8 cellular contexts compared by ENCODE assay signal in the genomic region with DNA sequence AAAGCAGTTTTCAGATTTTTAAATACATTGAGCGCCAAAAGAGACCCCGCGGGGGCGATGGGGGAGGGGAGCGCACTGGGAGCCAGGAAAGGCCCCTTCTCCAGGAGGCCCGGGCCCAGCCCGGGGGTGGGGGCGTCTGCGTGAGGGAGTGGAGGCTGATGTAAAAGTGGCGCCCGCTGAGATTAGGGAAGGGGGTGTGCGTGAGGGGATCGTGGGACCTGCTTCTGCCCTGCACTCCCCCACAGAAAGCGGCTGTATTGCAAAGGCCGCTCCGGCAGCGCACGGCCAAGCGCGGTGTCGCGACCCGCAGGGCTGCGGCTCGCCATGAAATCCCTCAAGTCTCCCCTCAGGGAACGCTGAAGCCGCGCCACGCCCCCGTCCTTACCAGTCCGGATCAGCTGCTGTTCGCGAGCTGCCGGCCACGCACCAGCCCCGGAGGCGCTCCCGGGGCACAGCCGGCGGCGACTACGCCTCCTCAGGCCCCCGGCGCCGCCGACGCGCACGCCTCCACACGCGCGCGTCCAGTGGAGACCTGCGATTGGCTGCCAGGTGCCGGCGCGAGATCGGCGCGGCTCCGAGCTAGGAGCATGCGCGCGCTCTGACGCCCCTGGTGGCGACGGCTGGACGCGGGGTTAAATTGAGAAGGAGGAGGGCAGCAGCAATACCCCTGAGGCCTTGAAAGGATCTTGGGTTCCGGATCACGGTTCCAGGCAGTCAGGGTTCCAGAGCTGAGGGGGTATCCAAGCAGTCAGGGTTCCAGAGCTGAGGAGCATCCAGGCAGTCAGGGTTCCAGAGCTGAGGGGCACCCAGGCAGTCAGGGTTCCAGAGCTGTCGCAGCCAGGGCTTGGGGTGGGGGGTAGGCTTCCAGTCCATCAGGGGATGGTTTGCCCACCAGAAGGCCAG. TPM values are rescaled to one million over a fixed set of nuclear protein-coding genes. Genes with fewer than 3 reads are reported as not detected.
DNase-seq lines count a peak whose midpoint lies in the region; ATAC-seq and TF ChIP-seq lines count a peak whose summit lies in the region.

A gene with protein sequence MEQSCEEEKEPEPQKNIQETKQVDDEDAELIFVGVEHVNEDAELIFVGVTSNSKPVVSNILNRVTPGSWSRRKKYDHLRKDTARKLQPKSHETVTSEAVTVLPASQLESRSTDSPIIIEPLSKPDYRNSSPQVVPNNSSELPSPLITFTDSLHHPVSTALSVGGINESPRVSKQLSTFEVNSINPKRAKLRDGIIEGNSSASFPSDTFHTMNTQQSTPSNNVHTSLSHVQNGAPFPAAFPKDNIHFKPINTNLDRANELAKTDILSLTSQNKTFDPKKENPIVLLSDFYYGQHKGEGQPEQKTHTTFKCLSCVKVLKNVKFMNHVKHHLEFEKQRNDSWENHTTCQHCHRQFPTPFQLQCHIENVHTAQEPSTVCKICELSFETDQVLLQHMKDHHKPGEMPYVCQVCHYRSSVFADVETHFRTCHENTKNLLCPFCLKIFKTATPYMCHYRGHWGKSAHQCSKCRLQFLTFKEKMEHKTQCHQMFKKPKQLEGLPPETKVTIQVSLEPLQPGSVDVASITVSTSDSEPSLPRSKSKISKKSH (minus strand): TSS at position 469 of the 903 bp plus-strand sequence. CDS start 19,344 bp downstream, outside the sequence.

- peaks cover 4% of the 10 kb centered on the region for H3K9me3 ChIP-seq in CD4-positive, alpha-beta T cell (ENCODE audit: control insufficient read depth, low read length)
- H3K9me3 ChIP-seq in PC-3 (ENCODE audit: low read length) (no peaks in the 10 kb centered on the region), neural progenitor cell (ENCODE audit: low read depth) (no peaks in the 10 kb centered on the region), stomach smooth muscle (ENCODE audit: control insufficient read depth in 2 of 2, low read length in 2 of 2) (no peaks in the 10 kb centered on the region)

- H3K4me3 ChIP-seq in PC-3 (ENCODE audit: low read length) (peak within 1 kb of the TSS; percentile 71), fibroblast of the aortic adventitia (ENCODE audit: low read depth, low read length) (peak within 1 kb of the TSS; percentile 76), neural progenitor cell (peak within 1 kb of the TSS; percentile 94), stomach smooth muscle (ENCODE audit: low read length in 2 of 2) (peak within 1 kb of the TSS; percentile 75 to 84)

- peak within 1 kb of the TSS; percentile 27 for H3K27ac Mint-ChIP-seq in CD4-positive, alpha-beta T cell
- H3K27ac Mint-ChIP-seq in neural progenitor cell, result peak within 1 kb of the TSS; percentile 93

- peak within 1 kb of the TSS; percentile 89 for H3K4me3 Mint-ChIP-seq in CD4-positive, alpha-beta T cell
- H3K4me3 Mint-ChIP-seq in neural progenitor cell, result peak within 1 kb of the TSS; percentile 97

- intact Hi-C loops in CD4-positive, alpha-beta T cell (cut with DNase I, micrococcal nuclease), result no loop called here
- intact Hi-C loops in PC-3 (cut with micrococcal nuclease), result no loop called here

- H3K79me2 ChIP-seq in PC-3 (ENCODE audit: low read length), result no peaks in the 10 kb centered on the region
- peaks cover 36% of the 10 kb centered on the region for H3K79me2 ChIP-seq in neural progenitor cell (ENCODE audit: low read depth)

- peak; percentile 63 to 83 (median 75) for DNase-seq in CD4-positive, alpha-beta T cell
- peak; percentile 47 for DNase-seq in HT-29 (ENCODE audit: low spot score)
- peak; percentile 71 for DNase-seq in PC-3
- DNase-seq in activated T-helper 1 cell treated with Interleukin-2 at 50 U/mL for 16 hours (ENCODE audit: low read depth), result peak; percentile 74
- DNase-seq in fibroblast of the aortic adventitia (ENCODE audit: low read depth), result peak; percentile 69
- peak; percentile 94 for DNase-seq in neural progenitor cell (ENCODE audit: low spot score)

- no peaks in the 10 kb centered on the region for H3F3A ChIP-seq in PC-3 (ENCODE audit: low read length, unreplicated experiment)
- H3F3A ChIP-seq in neural progenitor cell (ENCODE audit: low read depth), result no peaks in the 10 kb centered on the region

- peak; percentile 67 for TF ChIP-seq CTCF in CD4-positive, alpha-beta T cell (IDR thresholded peaks at IDR 0.05)
- TF ChIP-seq CTCF in PC-3 (conservative IDR thresholded peaks at IDR 0.05; ENCODE audit: low read depth, low read length) (peak; percentile 61), fibroblast of the aortic adventitia (IDR thresholded peaks at IDR 0.05; ENCODE audit: insufficient read depth, low read length) (peak; percentile 69), neural progenitor cell (IDR thresholded peaks at IDR 0.05) (peak; percentile 81)

- peaks cover 24% of the 10 kb centered on the region for H3K4me1 Mint-ChIP-seq in CD4-positive, alpha-beta T cell (ENCODE audit: low read depth)
- peaks cover 12% of the 10 kb centered on the region for H3K4me1 Mint-ChIP-seq in neural progenitor cell

- H3K9me2 ChIP-seq in PC-3 (replicated peaks; ENCODE audit: low read length), result no peaks in the 10 kb centered on the region

- no peaks in the 10 kb centered on the region for H3K27me3 ChIP-seq in CD4-positive, alpha-beta T cell (ENCODE audit: control insufficient read depth, insufficient read depth, low read length)
- peaks cover 6% of the 10 kb centered on the region; the same call in 1 of the 2 replicates for H3K27me3 ChIP-seq in PC-3 (ENCODE audit: low read length)
- H3K27me3 ChIP-seq in neural progenitor cell, result peaks cover 32% of the 10 kb centered on the region
- H3K27me3 ChIP-seq in stomach smooth muscle (ENCODE audit: control insufficient read depth in 1 of 2, insufficient read depth in 2 of 2, low read length in 2 of 2), result no peaks in the 10 kb centered on the region

- H3K27me3 Mint-ChIP-seq in CD4-positive, alpha-beta T cell, result peaks cover 15% of the 10 kb centered on the region
- peaks cover 5% of the 10 kb centered on the region for H3K27me3 Mint-ChIP-seq in neural progenitor cell (ENCODE audit: insufficient read depth, low read depth)

- ATAC-seq in CD4-positive, alpha-beta T cell (ENCODE audit: poor library complexity), result peak; percentile 99
- ATAC-seq in GM19438 (IDR thresholded peaks at IDR 0.05; ENCODE audit: low read depth, unreplicated experiment) (peak; percentile 90), PC-3 (peak; percentile 99)

- H2AFZ ChIP-seq in PC-3 (ENCODE audit: low read length), result peak within 1 kb of the TSS; percentile 89
- peak within 1 kb of the TSS; percentile 90 for H2AFZ ChIP-seq in neural progenitor cell (replicated peaks)

- H3K9me3 Mint-ChIP-seq in CD4-positive, alpha-beta T cell, result peaks cover 5% of the 10 kb centered on the region
- peaks cover 5% of the 10 kb centered on the region for H3K9me3 Mint-ChIP-seq in neural progenitor cell

- no peaks in the 10 kb centered on the region; the same call in 1 of the 2 replicates for H3K4me1 ChIP-seq in PC-3 (ENCODE audit: insufficient read depth, low read length)
- peaks cover 9% of the 10 kb centered on the region for H3K4me1 ChIP-seq in neural progenitor cell
- no peaks in the 10 kb centered on the region for H3K4me1 ChIP-seq in stomach smooth muscle (ENCODE audit: control insufficient read depth, insufficient read depth, low read length)

- H3K27ac ChIP-seq in CD4-positive, alpha-beta T cell (ENCODE audit: low read depth, low read length), result no peak within 1 kb of the TSS
- no peak within 1 kb of the TSS for H3K27ac ChIP-seq in PC-3 (ENCODE audit: low read length)
- H3K27ac ChIP-seq in neural progenitor cell, result no peak within 1 kb of the TSS
- H3K27ac ChIP-seq in stomach smooth muscle (ENCODE audit: low read length), result no peak within 1 kb of the TSS

- H3K36me3 Mint-ChIP-seq in CD4-positive, alpha-beta T cell (ENCODE audit: low read depth), result peaks cover 23% of the 10 kb centered on the region
- H3K36me3 Mint-ChIP-seq in neural progenitor cell, result peaks cover 31% of the 10 kb centered on the region

- H3K9ac ChIP-seq in PC-3 (ENCODE audit: low read length), result peak within 1 kb of the TSS; percentile 72
- H3K9ac ChIP-seq in neural progenitor cell, result peak within 1 kb of the TSS; percentile 74
- peak within 1 kb of the TSS; percentile 48 to 73 for H3K9ac ChIP-seq in stomach smooth muscle (ENCODE audit: low read length in 2 of 2)

- CTCF ChIA-PET in CD4-positive, alpha-beta T cell (lab: Charles Lee), result interaction anchor here (0.8 to 1.4 kb wide), 3 partner anchors 11 to 561 kb away, joined by 3 to 4 read pairs (median 4); a partner anchor contains a TSS
- CTCF ChIA-PET in PC-3 (lab: Charles Lee), result interaction anchor here (0.6 kb wide), 1 partner anchor 79 kb away, joined by 7 read pairs; no protein-coding TSS in a partner anchor

- BruUV-seq in PC-3 (replicated peaks; lab: Mats Ljungman, UMichigan), result no TSS peak

- H4K20me1 ChIP-seq in PC-3 (ENCODE audit: low read length) (no peaks in the 10 kb centered on the region), neural progenitor cell (ENCODE audit: low read depth) (peaks cover 20% of the 10 kb centered on the region)

- H3K4me2 ChIP-seq in PC-3 (ENCODE audit: low read length) (peak within 1 kb of the TSS; percentile 81), neural progenitor cell (peak within 1 kb of the TSS; percentile 85)

- no peaks in the 10 kb centered on the region for H3K36me3 ChIP-seq in PC-3 (ENCODE audit: low read depth, low read length)
- H3K36me3 ChIP-seq in neural progenitor cell, result peaks cover 10% of the 10 kb centered on the region
- no peaks in the 10 kb centered on the region for H3K36me3 ChIP-seq in stomach smooth muscle (ENCODE audit: control insufficient read depth in 2 of 2, insufficient read depth in 2 of 2, low read length in 2 of 2)

- POLR2A ChIA-PET in CD4-positive, alpha-beta T cell (lab: Charles Lee), result interaction anchor here (0.9 to 1.2 kb wide), 2 partner anchors 22 to 561 kb away, joined by 4 to 5 read pairs; a partner anchor contains a TSS
- POLR2A ChIA-PET in PC-3 (lab: Charles Lee; ENCODE audit: unreplicated experiment), result interaction anchor here (0.6 kb wide), 1 partner anchor 59 kb away, joined by 3 read pairs; no protein-coding TSS in a partner anchor

RNA-seq across cellular contexts. Expression of the gene that starts here (rescaled TPM):
- 1 to 10 TPM; 1.0 to 1.2 TPM for total RNA-seq in CD4-positive, alpha-beta T cell
- total RNA-seq in HT-29 (2014; rRNA removed; shearing (Covaris generic)), result 0.10 TPM in 1 of 2 replicates, not detected in the other
- total RNA-seq in PC-3 (2014; rRNA removed), result 0.66 and 1.7 TPM in 2 replicates
- total RNA-seq in fibroblast of the aortic adventitia (ENCODE audit: low replicate concordance), result 0.45 and 0.74 TPM in 2 replicates
- total RNA-seq in neural progenitor cell (ENCODE audit: low replicate concordance), result 10.4 and 14.2 TPM in 2 replicates

Comparison
In these comparisons a context has a peak if more than half of its experiments do, and no peak if none do; other contexts are left out.
1. Peak in DNase-seq in HT-29; RNA of the gene not detected or under 1 TPM.
2. Peak in DNase-seq and H3K4me3 ChIP-seq in fibroblast of the aortic adventitia; RNA of the gene not detected or under 1 TPM.